ENCODE assay signal across 14 cellular contexts in genomic region chr3:8882171-8882593, GRCh38.
DNase-seq lines count a peak whose midpoint lies in the region; ATAC-seq, FAIRE-seq and TF ChIP-seq lines count a peak whose summit lies in the region.
"Had no signal": no experiment of that assay in that cellular context is flagged by ENCODE, and none has a peak within 500 bp of the region (broad histone marks: within the 10 kb centered on the region; RNA-seq: fewer than 3 reads in every experiment).

No MANE protein-coding gene starts in this region.

- peaks cover 37% of the 10 kb centered on the region for H3K9me3 ChIP-seq in endodermal cell (ENCODE audit: control insufficient read depth, low read length)
- no peaks in the 10 kb centered on the region for H3K9me3 ChIP-seq in small intestine (ENCODE audit: control insufficient read depth, low read depth)

- H3K9ac ChIP-seq in endodermal cell (ENCODE audit: extremely low read depth, low read length, poor library complexity, severe bottlenecking), result no peak overlapping the region

- peaks cover 36% of the 10 kb centered on the region for H3K4me1 Mint-ChIP-seq in endodermal cell

- H3K4me3 ChIP-seq in endodermal cell (ENCODE audit: low read length) (peak overlapping the region; percentile 54), small intestine (ENCODE audit: low read depth in 1 of 2, low read length in 2 of 2) (no peak overlapping the region)
- H3K4me3 ChIP-seq: heart left ventricle had no signal

- H3K4me3 Mint-ChIP-seq in endodermal cell, result no peak overlapping the region

- H3K36me3 Mint-ChIP-seq in endodermal cell (ENCODE audit: low read depth), result peaks cover 36% of the 10 kb centered on the region

- peaks cover 25% of the 10 kb centered on the region for H3K9me3 Mint-ChIP-seq in endodermal cell

- H3K27me3 ChIP-seq in endodermal cell (ENCODE audit: control insufficient read depth, insufficient read depth, low read length, poor library complexity, severe bottlenecking) (no peaks in the 10 kb centered on the region), small intestine (ENCODE audit: control insufficient read depth in 2 of 2, insufficient read depth in 2 of 2, low read length in 2 of 2) (no peaks in the 10 kb centered on the region)
- H3K27me3 ChIP-seq: heart left ventricle had no signal

- H3K27me3 Mint-ChIP-seq in endodermal cell (ENCODE audit: insufficient read depth), result no peaks in the 10 kb centered on the region

- no peak for TF ChIP-seq CTCF in endodermal cell (conservative IDR thresholded peaks at IDR 0.05)

- peak; percentile 76 for DNase-seq in EL
- DNase-seq in endodermal cell, result peak; percentile 71
- DNase-seq in small intestine, result no peak
- DNase-seq in DMS53 (lab: John Stamatoyannopoulos, UW), result no peak
- DNase-seq in C1 segment of cervical spinal cord (lab: John Stamatoyannopoulos, UW), result no peak
- no peak for DNase-seq in AG08395 (ENCODE audit: low spot score)
- DNase-seq: anterior cingulate cortex, heart left ventricle, midbrain, NCI-H1105, NCI-H526 treated with DMSO at 0.1 percent for 48 hours, SHP77 treated with DMSO at 0.1 percent for 48 hours had no signal

- 79 to 83% methylated on average over 1 to 3 of the region's 3 CpGs for WGBS in endodermal cell (ENCODE audit: insufficient coverage in 1 of 2, insufficient read length in 1 of 2), 2 experiments
- 66 to 85% (median 85%) methylated on average over 3 of the region's 3 CpGs for WGBS in small intestine, 3 donors

- H3K36me3 ChIP-seq in endodermal cell (ENCODE audit: control insufficient read depth, insufficient read depth, low read length), result peaks cover 37% of the 10 kb centered on the region
- peaks cover 0 to 10% of the 10 kb centered on the region in 2 donors for H3K36me3 ChIP-seq in small intestine (ENCODE audit: control insufficient read depth in 2 of 2, insufficient read depth in 2 of 2, low read length in 2 of 2)

- no peak for FAIRE-seq in small intestine (lab: Jason Lieb, UNC)

- H3K27ac Mint-ChIP-seq in endodermal cell, result peak overlapping the region; percentile 80

- ATAC-seq in GM19463 (IDR thresholded peaks at IDR 0.05; ENCODE audit: unreplicated experiment), result peak; percentile 78
- ATAC-seq in HG03095 (IDR thresholded peaks at IDR 0.05; ENCODE audit: unreplicated experiment), result peak; percentile 56
- ATAC-seq: heart left ventricle had no signal

- no peak overlapping the region for H3K27ac ChIP-seq in endodermal cell (ENCODE audit: low read depth, low read length)
- H3K27ac ChIP-seq in small intestine (ENCODE audit: low read depth in 1 of 2, low read length in 1 of 2), result no peak overlapping the region
- H3K27ac ChIP-seq: heart left ventricle had no signal

- H3K4me1 ChIP-seq in endodermal cell (ENCODE audit: control insufficient read depth, insufficient read depth, low read length), result peaks cover 6% of the 10 kb centered on the region
- H3K4me1 ChIP-seq in small intestine (ENCODE audit: control insufficient read depth in 2 of 2, insufficient read depth in 1 of 2, low read depth in 1 of 2, low read length in 1 of 2), result no peaks in the 10 kb centered on the region
- H3K4me1 ChIP-seq: heart left ventricle had no signal

Comparison
In these comparisons a context has a peak if more than half of its experiments do, and no peak if none do; other contexts are left out.
1. DNase-seq: peak in EL (single experiment) and endodermal cell (single experiment); none in small intestine (single experiment), DMS53 (single experiment), C1 segment of cervical spinal cord (0 of 14) and AG08395 (single experiment).